18 cellular contexts compared by ENCODE assay signal in the genomic region with DNA sequence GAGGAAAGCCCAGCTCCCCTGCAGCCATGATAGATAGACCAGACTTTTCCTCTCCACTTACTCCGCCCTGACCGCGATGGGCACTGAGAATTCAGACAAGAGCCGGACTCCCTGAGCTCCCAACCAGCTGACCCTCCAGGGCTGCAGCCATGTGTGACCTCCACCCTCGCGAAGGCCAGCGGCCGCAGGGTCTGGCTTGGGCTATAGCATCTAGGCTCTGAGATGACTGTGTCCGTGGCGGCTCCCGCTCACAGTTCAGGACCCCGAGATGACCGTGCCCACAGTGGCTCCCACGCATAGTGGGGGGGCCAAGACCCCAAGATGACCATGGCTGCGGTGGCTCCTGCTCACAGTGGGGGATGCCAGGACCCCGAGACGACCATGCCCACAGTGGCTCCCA. TPM values are rescaled to one million over a fixed set of nuclear protein-coding genes. Genes with fewer than 3 reads are reported as not detected.
DNase-seq lines count a peak whose midpoint lies in the region; ATAC-seq and TF ChIP-seq lines count a peak whose summit lies in the region.
"Had no signal": no experiment of that assay in that cellular context is flagged by ENCODE, and none has a peak within 500 bp of the region (broad histone marks: within the 10 kb centered on the region; RNA-seq: fewer than 3 reads in every experiment).

No MANE protein-coding gene starts in this region.

- no peak for TF ChIP-seq CTCF in activated CD8-positive, alpha-beta T cell treated with anti-CD3 and anti-CD28 coated beads for 36 hours (IDR thresholded peaks at IDR 0.05)
- TF ChIP-seq CTCF in CD4-positive, alpha-beta T cell (IDR thresholded peaks at IDR 0.05), result no peak
- no peak for TF ChIP-seq CTCF in lower lobe of right lung (IDR thresholded peaks at IDR 0.05)

- no peak overlapping the region for H3K4me3 Mint-ChIP-seq in activated CD8-positive, alpha-beta T cell treated with anti-CD3 and anti-CD28 coated beads, Interleukin-2, amount 10 ng/mL, durations not matched to agents 7 days and 5 days
- H3K4me3 Mint-ChIP-seq in activated CD8-positive, alpha-beta T cell treated with anti-CD3 and anti-CD28 coated beads for 36 hours, result no peak overlapping the region
- H3K4me3 Mint-ChIP-seq in CD4-positive, alpha-beta T cell, result peak overlapping the region; percentile 42
- H3K4me3 Mint-ChIP-seq in T-helper 17 cell, result peak overlapping the region; percentile 49
- peak overlapping the region in 6 of 10 donors; percentile 27 to 78 (median 54) for H3K4me3 Mint-ChIP-seq in naive thymus-derived CD8-positive, alpha-beta T cell

- H3K27me3 ChIP-seq in CD4-positive, alpha-beta T cell (ENCODE audit: control insufficient read depth, insufficient read depth, low read length), result no peaks in the 10 kb centered on the region
- no peaks in the 10 kb centered on the region for H3K27me3 ChIP-seq in lower lobe of right lung (ENCODE audit: low read depth)
- no peaks in the 10 kb centered on the region for H3K27me3 ChIP-seq in aorta (ENCODE audit: control insufficient read depth in 1 of 2, insufficient read depth in 2 of 2, low read length in 1 of 2)

- WGBS in aorta, 2 donors, result 95 to 96% methylated on average over 17 of the region's 17 CpGs

- POLR2A ChIA-PET in activated CD8-positive, alpha-beta T cell treated with anti-CD3 and anti-CD28 coated beads, Interleukin-2, amount 10 ng/mL, durations not matched to agents 7 days and 5 days (lab: Charles Lee), result no interaction called here
- POLR2A ChIA-PET in activated CD8-positive, alpha-beta T cell treated with anti-CD3 and anti-CD28 coated beads for 36 hours (lab: Charles Lee), result interaction anchor here (1.0 kb wide), 1 partner anchor 9 kb away, joined by 3 read pairs; no protein-coding TSS in a partner anchor
- POLR2A ChIA-PET in CD4-positive, alpha-beta T cell (lab: Charles Lee), result interaction anchor here (0.9 to 1.7 kb wide), 3 partner anchors 16 to 386 kb away, joined by 3 to 7 read pairs (median 3); a partner anchor contains a TSS
- POLR2A ChIA-PET in naive thymus-derived CD8-positive, alpha-beta T cell (lab: Charles Lee), result interaction anchor here (0.8 to 1.0 kb wide), 2 partner anchors 9 to 19 kb away, joined by 3 to 4 read pairs; a partner anchor contains a TSS

- no peak for DNase-seq in activated CD8-positive, alpha-beta T cell treated with anti-CD3 and anti-CD28 coated beads, Interleukin-2, amount 10 ng/mL, durations not matched to agents 7 days and 5 days
- no peak for DNase-seq in activated CD8-positive, alpha-beta T cell treated with anti-CD3 and anti-CD28 coated beads for 36 hours
- no peak for DNase-seq in CD4-positive, alpha-beta T cell
- DNase-seq in T-helper 17 cell (no peak), lower lobe of right lung (no peak), NCI-H69 (lab: John Stamatoyannopoulos, UW) (no peak), aorta (no peak)
- DNase-seq in naive thymus-derived CD8-positive, alpha-beta T cell, result no peak
- DNase-seq: 8988T; DMS79 treated with DMSO at 0.1 percent for 48 hours; NCI-H1105; NCI-H2081; NCI-H2171 treated with DMSO at 0.1 percent for 48 hours; NCI-H446; NCI-H748 treated with DMSO at 0.1 percent for 48 hours; NK-92 treated with Interleukin-12 subunit alpha and Interleukin-12 subunit beta, amount 100 ng/mL, for 24 hours; OCI-M1; Right ventricle myocardium superior had no signal

- peak overlapping the region; percentile 39 for H3K27ac Mint-ChIP-seq in activated CD8-positive, alpha-beta T cell treated with anti-CD3 and anti-CD28 coated beads, Interleukin-2, amount 10 ng/mL, durations not matched to agents 7 days and 5 days
- no peak overlapping the region for H3K27ac Mint-ChIP-seq in activated CD8-positive, alpha-beta T cell treated with anti-CD3 and anti-CD28 coated beads for 36 hours
- peak overlapping the region; percentile 92 for H3K27ac Mint-ChIP-seq in CD4-positive, alpha-beta T cell
- H3K27ac Mint-ChIP-seq in T-helper 17 cell, result peak overlapping the region; percentile 3
- H3K27ac Mint-ChIP-seq in naive thymus-derived CD8-positive, alpha-beta T cell, result peak overlapping the region; percentile 53 to 96 (median 93)

- H3K27ac ChIP-seq in CD4-positive, alpha-beta T cell (ENCODE audit: low read depth, low read length), result peak overlapping the region; percentile 24
- H3K27ac ChIP-seq in lower lobe of right lung (no peak overlapping the region), aorta (ENCODE audit: low read depth in 1 of 2, low read length in 2 of 2) (no peak overlapping the region)

- no peak overlapping the region for H3K4me3 ChIP-seq in lower lobe of right lung
- no peak overlapping the region for H3K4me3 ChIP-seq in aorta (ENCODE audit: low read length in 2 of 2)

- H3K4me1 ChIP-seq in lower lobe of right lung (no peaks in the 10 kb centered on the region), aorta (ENCODE audit: control insufficient read depth in 1 of 2, insufficient read depth in 2 of 2, low read length in 2 of 2) (no peaks in the 10 kb centered on the region)

- no peaks in the 10 kb centered on the region for H3K9me3 ChIP-seq in CD4-positive, alpha-beta T cell (ENCODE audit: control insufficient read depth, low read length)
- H3K9me3 ChIP-seq in T-helper 17 cell (ENCODE audit: control insufficient read depth, low read length, poor library complexity, severe bottlenecking) (no peaks in the 10 kb centered on the region), lower lobe of right lung (no peaks in the 10 kb centered on the region), aorta (ENCODE audit: control insufficient read depth, low read length) (no peaks in the 10 kb centered on the region)

- no peak for ATAC-seq in activated CD8-positive, alpha-beta T cell treated with anti-CD3 and anti-CD28 coated beads, Interleukin-2, amount 10 ng/mL, durations not matched to agents 7 days and 5 days
- ATAC-seq in activated CD8-positive, alpha-beta T cell treated with anti-CD3 and anti-CD28 coated beads for 36 hours, result no peak
- no peak for ATAC-seq in CD4-positive, alpha-beta T cell (ENCODE audit: poor library complexity)
- ATAC-seq in T-helper 17 cell (no peak), lower lobe of right lung (no peak), aorta (ENCODE audit: low FRiP score) (no peak)
- ATAC-seq in naive thymus-derived CD8-positive, alpha-beta T cell, result no peak

- no peaks in the 10 kb centered on the region for H3K36me3 Mint-ChIP-seq in activated CD8-positive, alpha-beta T cell treated with anti-CD3 and anti-CD28 coated beads, Interleukin-2, amount 10 ng/mL, durations not matched to agents 7 days and 5 days (ENCODE audit: low read depth)
- H3K36me3 Mint-ChIP-seq in activated CD8-positive, alpha-beta T cell treated with anti-CD3 and anti-CD28 coated beads for 36 hours (ENCODE audit: low read depth), result peaks cover 2% of the 10 kb centered on the region
- peaks cover 4% of the 10 kb centered on the region for H3K36me3 Mint-ChIP-seq in CD4-positive, alpha-beta T cell (ENCODE audit: low read depth)
- no peaks in the 10 kb centered on the region for H3K36me3 Mint-ChIP-seq in T-helper 17 cell (ENCODE audit: low read depth)
- no peaks in the 10 kb centered on the region for H3K36me3 Mint-ChIP-seq in naive thymus-derived CD8-positive, alpha-beta T cell

- H3K36me3 ChIP-seq in lower lobe of right lung, result no peaks in the 10 kb centered on the region
- no peaks in the 10 kb centered on the region for H3K36me3 ChIP-seq in aorta (ENCODE audit: control insufficient read depth in 1 of 2, insufficient read depth in 2 of 2, low read length in 1 of 2)

- H3K9me3 Mint-ChIP-seq in activated CD8-positive, alpha-beta T cell treated with anti-CD3 and anti-CD28 coated beads, Interleukin-2, amount 10 ng/mL, durations not matched to agents 7 days and 5 days (ENCODE audit: insufficient read depth), result no peaks in the 10 kb centered on the region
- no peaks in the 10 kb centered on the region for H3K9me3 Mint-ChIP-seq in activated CD8-positive, alpha-beta T cell treated with anti-CD3 and anti-CD28 coated beads for 36 hours
- H3K9me3 Mint-ChIP-seq in CD4-positive, alpha-beta T cell, result no peaks in the 10 kb centered on the region
- no peaks in the 10 kb centered on the region for H3K9me3 Mint-ChIP-seq in naive thymus-derived CD8-positive, alpha-beta T cell

- intact Hi-C loops in activated CD8-positive, alpha-beta T cell treated with anti-CD3 and anti-CD28 coated beads for 36 hours (cut with micrococcal nuclease), result no loop called here
- intact Hi-C loops in CD4-positive, alpha-beta T cell (cut with DNase I, micrococcal nuclease), result no loop called here
- intact Hi-C loops in lower lobe of right lung (cut with DNase I) (no loop called here), aorta (cut with DNase I) (no loop called here)

- H3K27me3 Mint-ChIP-seq in activated CD8-positive, alpha-beta T cell treated with anti-CD3 and anti-CD28 coated beads, Interleukin-2, amount 10 ng/mL, durations not matched to agents 7 days and 5 days (ENCODE audit: low read depth), result no peaks in the 10 kb centered on the region
- H3K27me3 Mint-ChIP-seq in activated CD8-positive, alpha-beta T cell treated with anti-CD3 and anti-CD28 coated beads for 36 hours, result no peaks in the 10 kb centered on the region
- no peaks in the 10 kb centered on the region for H3K27me3 Mint-ChIP-seq in CD4-positive, alpha-beta T cell
- H3K27me3 Mint-ChIP-seq in T-helper 17 cell, result no peaks in the 10 kb centered on the region
- H3K27me3 Mint-ChIP-seq in naive thymus-derived CD8-positive, alpha-beta T cell, result no peaks in the 10 kb centered on the region

- CTCF ChIA-PET in activated CD8-positive, alpha-beta T cell treated with anti-CD3 and anti-CD28 coated beads, Interleukin-2, amount 10 ng/mL, durations not matched to agents 7 days and 5 days (lab: Charles Lee), result no interaction called here
- CTCF ChIA-PET in activated CD8-positive, alpha-beta T cell treated with anti-CD3 and anti-CD28 coated beads for 36 hours (lab: Charles Lee), result no interaction called here
- CTCF ChIA-PET in CD4-positive, alpha-beta T cell (lab: Charles Lee), result no interaction called here

- H3K4me1 Mint-ChIP-seq in activated CD8-positive, alpha-beta T cell treated with anti-CD3 and anti-CD28 coated beads, Interleukin-2, amount 10 ng/mL, durations not matched to agents 7 days and 5 days (ENCODE audit: low read depth), result peaks cover 53% of the 10 kb centered on the region
- H3K4me1 Mint-ChIP-seq in activated CD8-positive, alpha-beta T cell treated with anti-CD3 and anti-CD28 coated beads for 36 hours (ENCODE audit: low read depth), result peaks cover 56% of the 10 kb centered on the region
- peaks cover 50% of the 10 kb centered on the region for H3K4me1 Mint-ChIP-seq in CD4-positive, alpha-beta T cell (ENCODE audit: low read depth)
- peaks cover 32% of the 10 kb centered on the region for H3K4me1 Mint-ChIP-seq in T-helper 17 cell
- peaks cover 18 to 62% (median 49%) of the 10 kb centered on the region in 4 donors for H3K4me1 Mint-ChIP-seq in naive thymus-derived CD8-positive, alpha-beta T cell

RNA-seq across cellular contexts. Expression of a gene that starts 18.0 kb away (rescaled TPM):
- total RNA-seq in activated CD8-positive, alpha-beta T cell treated with anti-CD3 and anti-CD28 coated beads, Interleukin-2, amount 10 ng/mL, durations not matched to agents 7 days and 5 days, result 10 to 100 TPM; 15.8 to 19.3 TPM
- total RNA-seq in activated CD8-positive, alpha-beta T cell treated with anti-CD3 and anti-CD28 coated beads for 36 hours, result 10 to 100 TPM; 15.0 to 18.0 TPM
- 10 to 100 TPM; 22.8 to 24.2 TPM for total RNA-seq in CD4-positive, alpha-beta T cell
- total RNA-seq in T-helper 17 cell (10 to 100 TPM; 24.6 to 29.4 TPM), lower lobe of right lung (5.6 TPM), aorta (1 to 10 TPM; 4.1 to 8.8 TPM)
- total RNA-seq in naive thymus-derived CD8-positive, alpha-beta T cell, result 10 to 100 TPM; 10.6 to 10.8 TPM
- polyA plus RNA-seq in naive thymus-derived CD8-positive, alpha-beta T cell, result under 1 TPM; 0.23 to 0.36 (median 0.28) TPM
- 1 to 10 TPM in 1 of 2 donors, under 1 TPM in 1; 0.88 to 2.0 TPM for polyA plus RNA-seq in aorta

Comparison
In these comparisons a context has a peak if more than half of its experiments do, and no peak if none do; other contexts are left out.
1. H3K4me3 Mint-ChIP-seq: peak in CD4-positive, alpha-beta T cell (single experiment), T-helper 17 cell (single experiment) and naive thymus-derived CD8-positive, alpha-beta T cell (6 of 10); none in activated CD8-positive, alpha-beta T cell treated with anti-CD3 and anti-CD28 coated beads, Interleukin-2, amount 10 ng/mL, durations not matched to agents 7 days and 5 days (single experiment) and activated CD8-positive, alpha-beta T cell treated with anti-CD3 and anti-CD28 coated beads for 36 hours (single experiment).